8 cellular contexts compared by ENCODE assay signal in the genomic region with DNA sequence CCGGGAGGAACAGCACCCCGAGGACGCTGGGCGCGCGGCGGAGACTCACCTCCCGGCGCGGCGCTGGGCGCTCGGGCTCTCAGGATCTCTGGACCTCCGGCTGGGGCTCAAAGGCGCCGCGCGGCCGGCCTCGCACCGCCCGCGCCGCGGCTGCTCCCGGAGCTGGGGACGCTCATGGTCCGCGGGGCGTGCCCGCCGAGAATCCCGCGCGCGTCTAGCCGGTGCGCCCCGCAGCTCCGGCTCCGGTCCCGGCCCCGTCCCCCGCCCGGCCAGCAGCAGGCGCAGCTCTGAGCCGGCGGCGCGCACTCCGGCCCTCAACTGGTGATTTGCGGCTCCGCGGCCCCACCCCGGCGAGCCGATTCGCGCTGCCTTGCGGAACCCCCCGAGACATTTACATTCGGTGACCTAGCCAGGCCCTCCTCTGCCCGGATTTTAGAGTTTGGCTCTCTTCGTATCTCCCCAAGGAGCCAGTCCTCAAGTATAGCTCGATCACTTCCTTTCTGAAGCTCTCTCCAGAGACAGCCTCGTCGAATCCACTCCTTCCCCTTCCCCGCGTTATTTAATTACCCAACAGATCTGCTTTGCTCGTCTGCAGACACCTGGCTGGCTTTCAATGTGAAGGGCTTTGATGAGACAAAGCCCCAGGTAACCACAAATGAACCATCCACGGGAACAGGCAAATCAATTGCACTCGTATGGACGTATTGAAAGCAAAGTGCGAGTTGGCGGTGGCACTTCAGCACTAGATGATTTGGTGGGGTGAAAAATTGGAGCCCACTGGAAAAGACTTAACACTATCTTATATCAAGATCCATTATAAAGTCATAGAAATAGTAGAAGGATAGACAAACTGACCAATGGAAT. TPM values are rescaled to one million over a fixed set of nuclear protein-coding genes. Genes with fewer than 3 reads are reported as not detected.
DNase-seq lines count a peak whose midpoint lies in the region; ATAC-seq and TF ChIP-seq lines count a peak whose summit lies in the region.

A gene (minus strand): TSS at position 289 of the 864 bp plus-strand sequence. CDS start 6,907 bp downstream, outside the sequence.

- POLR2A ChIA-PET in IMR-90 (lab: Charles Lee; ENCODE audit: unreplicated experiment), result interaction anchor here (0.5 kb wide), 1 partner anchor 58 kb away, joined by 14 read pairs; no protein-coding TSS in a partner anchor

- 0% methylated on average over 57 of the region's 75 CpGs; no CpG with 5 or more reads in 1 of the 2 experiments for WGBS in IMR-90 (ENCODE audit: extremely low coverage in 2 of 2, insufficient read length in 1 of 2), 2 experiments
- 5% methylated on average over 17 of the region's 75 CpGs for WGBS in right lobe of liver (ENCODE audit: insufficient coverage, low coverage, low lambda C conversion rate, missing lambda C conversion rate)

- TF ChIP-seq POLR2A in IMR-90 (IDR thresholded peaks at IDR 0.05; ENCODE audit: low read depth, low read length) (peak; percentile 79), right lobe of liver (IDR thresholded peaks at IDR 0.05) (peak; percentile 67)

- intact Hi-C loops in IMR-90 (cut with micrococcal nuclease) (loop anchor here (1.0 to 5.0 kb wide), 3 partner anchors 56 to 163 kb away; no protein-coding TSS in a partner anchor), right lobe of liver (cut with DNase I) (no loop called here)

- H3K23ac ChIP-seq in IMR-90 (ENCODE audit: low read depth, low read length), result peak within 1 kb of the TSS; percentile 98

- peak within 1 kb of the TSS; percentile 92 for H2AK9ac ChIP-seq in IMR-90 (replicated peaks; ENCODE audit: low read depth, low read length, poor library complexity)

- H2BK120ac ChIP-seq in IMR-90 (ENCODE audit: low read depth, low read length), result peak within 1 kb of the TSS; percentile 88

- ATAC-seq in GM21526 (IDR thresholded peaks at IDR 0.05; ENCODE audit: low FRiP score, unreplicated experiment) (peak; percentile 76), IMR-90 (ENCODE audit: low read depth) (peak; percentile 75), right lobe of liver (peak; percentile 84 to 88 (median 86))

- H3K27ac ChIP-seq in IMR-90 (ENCODE audit: insufficient read depth, low read length), result peak within 1 kb of the TSS; percentile 77
- H3K27ac ChIP-seq in duodenal mucosa (ENCODE audit: low read depth, low read length), result no peak within 1 kb of the TSS
- H3K27ac ChIP-seq in right lobe of liver, result peak within 1 kb of the TSS; percentile 25 to 61 (median 52)
- peak within 1 kb of the TSS; percentile 86 for H3K27ac ChIP-seq in subcutaneous abdominal adipose tissue (ENCODE audit: low read depth, low read length)

- H2BK15ac ChIP-seq in IMR-90 (ENCODE audit: low read depth, low read length), result peak within 1 kb of the TSS; percentile 98

- DNase-seq in NCI-H748 (lab: John Stamatoyannopoulos, UW; ENCODE audit: unreplicated experiment) (peak; percentile 74), NCI-H748 treated with DMSO at 0.1 percent for 48 hours (lab: John Stamatoyannopoulos, UW) (no peak), IMR-90 (peak; percentile 73), SK-MEL-5 (ENCODE audit: low read depth, low spot score) (peak; percentile 61), right lobe of liver (peak; percentile 69 to 79 (median 75))

- no TSS peak for BruUV-seq in IMR-90 (replicated peaks; lab: Mats Ljungman, UMichigan)

- H3K9me3 ChIP-seq in IMR-90 (ENCODE audit: control insufficient read depth, insufficient read depth, low read length) (no peaks in the 10 kb centered on the region), duodenal mucosa (ENCODE audit: control insufficient read depth in 1 of 2, low read length in 2 of 2) (no peaks in the 10 kb centered on the region), right lobe of liver (no peaks in the 10 kb centered on the region), subcutaneous abdominal adipose tissue (ENCODE audit: control insufficient read depth in 5 of 5, low read length in 5 of 5) (no peaks in the 10 kb centered on the region)

- peaks cover 33% of the 10 kb centered on the region for H4K20me1 ChIP-seq in IMR-90 (ENCODE audit: insufficient read depth, low read length)

- H3K4me2 ChIP-seq in IMR-90 (ENCODE audit: low read depth, low read length), result peak within 1 kb of the TSS; percentile 90

- peak within 1 kb of the TSS; percentile 86 for H2BK20ac ChIP-seq in IMR-90 (ENCODE audit: low read depth, low read length)

- peaks cover 15% of the 10 kb centered on the region for H3K9me1 ChIP-seq in IMR-90 (ENCODE audit: insufficient read depth, low read length)

- in situ Hi-C loops in IMR-90 (cut with MboI; ENCODE audit: low sequenced_read_pairs) (no loop called here), SK-MEL-5 (cut with HindIII; ENCODE audit: low pct_unique_long_range_greater_than_20kb, low sequenced_read_pairs) (no loop called here)

- H3K4ac ChIP-seq in IMR-90 (ENCODE audit: low read depth, low read length), result peak within 1 kb of the TSS; percentile 95

- peaks cover 0 to 46% of the 10 kb centered on the region in 2 experiments; a peak in 3 of 4 replicates for H3K79me1 ChIP-seq in IMR-90 (ENCODE audit: low read depth in 1 of 2, low read length in 2 of 2)

- H3K18ac ChIP-seq in IMR-90 (ENCODE audit: low read depth, low read length), result peak within 1 kb of the TSS; percentile 50

- peak within 1 kb of the TSS; percentile 89 for H4K91ac ChIP-seq in IMR-90 (ENCODE audit: insufficient read depth, low read depth, low read length)

- CTCF ChIA-PET in IMR-90 (lab: Yijun Ruan, JAX), result interaction anchor here (0.7 to 2.4 kb wide), 6 partner anchors 9 to 132 kb away, joined by 3 to 7 read pairs (median 3); no protein-coding TSS in a partner anchor

- H4K5ac ChIP-seq in IMR-90 (ENCODE audit: low read depth, low read length), result peak within 1 kb of the TSS; percentile 78

- H3K4me1 ChIP-seq in IMR-90 (ENCODE audit: control insufficient read depth, insufficient read depth, low read length), result peaks cover 14% of the 10 kb centered on the region
- peaks cover 18 to 22% of the 10 kb centered on the region in 2 donors for H3K4me1 ChIP-seq in duodenal mucosa (ENCODE audit: control insufficient read depth in 1 of 2, insufficient read depth in 2 of 2, low read length in 2 of 2)
- peaks cover 0 to 11% (median 0%) of the 10 kb centered on the region in 4 donors for H3K4me1 ChIP-seq in right lobe of liver
- peaks cover 3 to 46% (median 36%) of the 10 kb centered on the region in 5 donors for H3K4me1 ChIP-seq in subcutaneous abdominal adipose tissue (ENCODE audit: control insufficient read depth in 5 of 5, insufficient read depth in 5 of 5, low read length in 5 of 5)

- peak within 1 kb of the TSS; percentile 92 for H2AFZ ChIP-seq in IMR-90 (replicated peaks; ENCODE audit: low read length, poor library complexity)

- H3K56ac ChIP-seq in IMR-90 (ENCODE audit: extremely low read depth, insufficient read depth, low read length), result peak within 1 kb of the TSS; percentile 93

- H3K4me3 ChIP-seq in IMR-90 (ENCODE audit: insufficient read depth, low read depth, low read length) (peak within 1 kb of the TSS; percentile 57), duodenal mucosa (ENCODE audit: low read depth in 1 of 2, low read length in 2 of 2) (peak within 1 kb of the TSS; percentile 76 to 81), right lobe of liver (peak within 1 kb of the TSS; percentile 62 to 69 (median 64)), subcutaneous abdominal adipose tissue (ENCODE audit: low read depth in 1 of 5, low read length in 5 of 5) (peak within 1 kb of the TSS; percentile 69 to 93 (median 82))

- peak within 1 kb of the TSS; percentile 58 to 88 for H4K8ac ChIP-seq in IMR-90 (ENCODE audit: low read depth in 2 of 2, low read length in 2 of 2)

- peak within 1 kb of the TSS; percentile 88 for H2BK5ac ChIP-seq in IMR-90 (ENCODE audit: low read depth, low read length, poor library complexity, severe bottlenecking)

- H3K9ac ChIP-seq in IMR-90 (ENCODE audit: low read depth, low read length) (peak within 1 kb of the TSS; percentile 78), duodenal mucosa (ENCODE audit: low read depth in 1 of 2, low read length in 2 of 2) (peak within 1 kb of the TSS; percentile 59 to 65), subcutaneous abdominal adipose tissue (ENCODE audit: low read length in 5 of 5) (peak within 1 kb of the TSS; percentile 43 to 81 (median 80))

- H3K14ac ChIP-seq in IMR-90 (replicated peaks; ENCODE audit: low read depth, low read length), result peak within 1 kb of the TSS; percentile 94

- TF ChIP-seq CTCF in IMR-90 (conservative IDR thresholded peaks at IDR 0.05; ENCODE audit: low read depth, low read length), result peak; percentile 41
- TF ChIP-seq CTCF in right lobe of liver (IDR thresholded peaks at IDR 0.05), result peak in 3 of 4 donors; percentile 13 to 40 (median 33)

- dilution Hi-C loops in IMR-90 (cut with HindIII; ENCODE audit: low sequenced_read_pairs, unreplicated experiment), result no loop called here

- TF ChIP-seq RAD21 in IMR-90 (IDR thresholded peaks at IDR 0.05; ENCODE audit: low read length), result peak; percentile 45

- H3K27me3 ChIP-seq in IMR-90 (ENCODE audit: control insufficient read depth, insufficient read depth, low read length) (no peaks in the 10 kb centered on the region), duodenal mucosa (ENCODE audit: control insufficient read depth in 1 of 2, insufficient read depth in 2 of 2, low read length in 2 of 2) (no peaks in the 10 kb centered on the region), right lobe of liver (no peaks in the 10 kb centered on the region), subcutaneous abdominal adipose tissue (ENCODE audit: control insufficient read depth in 5 of 5, insufficient read depth in 4 of 5, low read length in 5 of 5) (no peaks in the 10 kb centered on the region)

- H3K36me3 ChIP-seq in IMR-90 (ENCODE audit: control insufficient read depth, insufficient read depth, low read length) (peaks cover 5% of the 10 kb centered on the region), duodenal mucosa (ENCODE audit: control insufficient read depth in 1 of 2, insufficient read depth in 2 of 2, low read length in 2 of 2) (no peaks in the 10 kb centered on the region), right lobe of liver (no peaks in the 10 kb centered on the region), subcutaneous abdominal adipose tissue (ENCODE audit: control insufficient read depth in 5 of 5, insufficient read depth in 5 of 5, low read length in 5 of 5) (peaks cover 0 to 6% (median 0%) of the 10 kb centered on the region in 5 donors)

- H2AK5ac ChIP-seq in IMR-90 (ENCODE audit: low read depth, low read length), result peak within 1 kb of the TSS; percentile 93

TF ChIP-seq in IMR-90, 13 proteins besides CTCF, POLR2A, EP300 and RAD21 (continues in another document):
- TF ChIP-seq FOS (IDR thresholded peaks at IDR 0.05; ENCODE audit: low read depth, low read length) (no peak), SMC3 (IDR thresholded peaks at IDR 0.05; ENCODE audit: low read depth, low read length) (peak; percentile 38; the same call in 1 of the 2 replicates)

RNA-seq across cellular contexts. Expression of the gene that starts here (rescaled TPM):
- total RNA-seq in IMR-90 (2012; rRNA removed), result 46.4 TPM in 2 replicates
- polyA plus RNA-seq in IMR-90 (2012; rRNA removed), result 41.4 and 47.9 TPM in 2 replicates
- 28.9 and 33.4 TPM in 2 replicates for polyA plus RNA-seq in IMR-90 (2012; cell fraction: cytosol; rRNA removed)
- polyA plus RNA-seq in IMR-90 (2012; cell fraction: nucleus; rRNA removed; ENCODE audit: low replicate concordance), result 41.5 and 54.4 TPM in 2 replicates
- total RNA-seq in SK-MEL-5 (2014; rRNA removed; shearing (Covaris generic)), result 34.5 and 36.9 TPM in 2 replicates
- polyA plus RNA-seq in SK-MEL-5 (2015; cell fraction: cytosol; rRNA removed), result 26.4 and 30.1 TPM in 2 replicates
- polyA plus RNA-seq in SK-MEL-5 (2015; cell fraction: nucleus; rRNA removed), result 20.5 and 22.6 TPM in 2 replicates
- 10 to 100 TPM in 3 of 6 experiments, 1 to 10 TPM in 3; 7.6 to 19.8 (median 12.9) TPM for total RNA-seq in right lobe of liver
